ENCODE assay signal across 1 cellular context in the genomic region with DNA sequence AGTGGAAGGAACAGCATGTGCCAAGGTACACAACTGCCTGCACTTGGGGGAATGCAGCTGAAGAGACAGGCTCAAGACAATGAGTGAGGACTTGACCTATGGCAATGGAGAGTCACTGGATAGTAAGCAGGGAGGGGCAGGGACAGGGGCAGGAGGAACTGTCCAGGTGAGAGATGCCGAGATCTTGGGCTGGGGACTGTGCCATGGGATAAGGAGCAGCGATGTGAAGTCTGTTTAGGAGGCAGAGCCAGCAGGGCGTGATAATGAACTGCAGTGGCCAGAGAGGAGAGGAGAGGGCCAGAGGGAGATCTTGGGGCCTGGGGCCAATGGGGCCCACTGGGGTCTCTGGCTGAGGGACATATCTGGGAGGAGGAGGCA.
TF ChIP-seq lines count a peak whose summit lies in the region.

No MANE protein-coding gene starts in this region.

TF ChIP-seq in H1, 55 proteins besides CTCF, POLR2A, EP300 and RAD21:
- TF ChIP-seq HDAC2 (IDR thresholded peaks at IDR 0.05; ENCODE audit: borderline replicate concordance in 1 of 2, low read depth in 2 of 2, low read length in 2 of 2) (no peak), YY1 (IDR thresholded peaks at IDR 0.05; ENCODE audit: low read depth, low read length) (no peak), SP4 (IDR thresholded peaks at IDR 0.05; ENCODE audit: low read length) (no peak), POU5F1 (IDR thresholded peaks at IDR 0.05; ENCODE audit: low read depth, low read length) (no peak), NRF1 (IDR thresholded peaks at IDR 0.05; ENCODE audit: low read depth, low read length) (no peak), TCF12 (IDR thresholded peaks at IDR 0.05; ENCODE audit: low read depth, low read length) (no peak), GTF2F1 (IDR thresholded peaks at IDR 0.05; ENCODE audit: borderline replicate concordance, low read depth, low read length) (no peak), MAFK (IDR thresholded peaks at IDR 0.05; ENCODE audit: low read depth, low read length) (no peak), TAF7 (optimal IDR thresholded peaks at IDR 0.05; ENCODE audit: borderline replicate concordance, low read depth, low read length) (no peak), EGR1 (IDR thresholded peaks at IDR 0.05; ENCODE audit: borderline replicate concordance, low read depth, low read length) (no peak), ZNF274 (IDR thresholded peaks at IDR 0.05; ENCODE audit: borderline replicate concordance, extremely low read depth, low read length) (no peak), RXRA (IDR thresholded peaks at IDR 0.05; ENCODE audit: insufficient read depth, low read depth, low read length) (no peak), SAP30 (IDR thresholded peaks at IDR 0.05; ENCODE audit: insufficient read depth, insufficient replicate concordance, low read length) (no peak)
